24 cellular contexts compared by ENCODE assay signal in genomic region chr20:33753143-33753542, GRCh38. TPM values are rescaled to one million over a fixed set of nuclear protein-coding genes. Genes with fewer than 3 reads are reported as not detected.
DNase-seq lines count a peak whose midpoint lies in the region; ATAC-seq, FAIRE-seq and TF ChIP-seq lines count a peak whose summit lies in the region.
"Had no signal": no experiment of that assay in that cellular context is flagged by ENCODE, and none has a peak within 500 bp of the region (broad histone marks: within the 10 kb centered on the region; RNA-seq: fewer than 3 reads in every experiment).

No MANE protein-coding gene starts in this region.

- H3K27ac Mint-ChIP-seq in glutamatergic neuron (ENCODE audit: unreplicated experiment) = no peak overlapping the region
- H3K27ac Mint-ChIP-seq: B cell; CD4-positive, alpha-beta T cell; CD8-positive, alpha-beta T cell had no signal

- dilution Hi-C loops in mammary epithelial cell (cut with HindIII; ENCODE audit: low sequenced_read_pairs) = no loop called here

- no peak overlapping the region for H4K8ac ChIP-seq in mesenchymal stem cell (ENCODE audit: low read length)

- 97% methylated on average over 6 of the region's 7 CpGs for WGBS in mesenchymal stem cell
- 100% methylated on average over 2 of the region's 7 CpGs for WGBS in mammary epithelial cell (ENCODE audit: low coverage, missing lambda C conversion rate)

- H2AFZ ChIP-seq in mesenchymal stem cell (ENCODE audit: low read depth, low read length) = no peak overlapping the region
- H2AFZ ChIP-seq in mammary epithelial cell (ENCODE audit: low read depth, low read length) = no peak overlapping the region

- no peak overlapping the region for H2BK15ac ChIP-seq in mesenchymal stem cell (ENCODE audit: low read depth, poor library complexity, severe bottlenecking)

- no peak overlapping the region for H3K23ac ChIP-seq in mesenchymal stem cell (ENCODE audit: low read length in 2 of 2)

- BruUV-seq in mammary epithelial cell (replicated peaks; lab: Mats Ljungman, UMichigan) = no TSS peak

- intact Hi-C loops in mammary epithelial cell (cut with micrococcal nuclease) = no loop called here

- H3K79me1 ChIP-seq in mesenchymal stem cell (replicated peaks; ENCODE audit: low read length, poor library complexity, severe bottlenecking) = no peaks in the 10 kb centered on the region

- H3K9me3 ChIP-seq in HEK293 (ENCODE audit: control insufficient read depth, insufficient read depth, low read depth, low read length) = no peaks in the 10 kb centered on the region
- H3K9me3 ChIP-seq in mesenchymal stem cell (ENCODE audit: control insufficient read depth, low read length) = peaks cover 11% of the 10 kb centered on the region
- H3K9me3 ChIP-seq in mammary epithelial cell (replicated peaks; ENCODE audit: insufficient read depth, low read length) = peaks cover 3% of the 10 kb centered on the region
- H3K9me3 ChIP-seq: Caco-2 had no signal

- no peaks in the 10 kb centered on the region for H3K27me3 ChIP-seq in mesenchymal stem cell (ENCODE audit: control insufficient read depth in 1 of 2, insufficient read depth in 1 of 2, low read length in 2 of 2)
- H3K27me3 ChIP-seq in mammary epithelial cell (ENCODE audit: insufficient read depth, low read length) = no peaks in the 10 kb centered on the region
- H3K27me3 ChIP-seq: BLaER1 treated with 17β-estradiol and CSF1 and Interleukin-3, amounts not matched to agents 10 nM and 100 nM had no signal

- no peak overlapping the region for H3K4me3 Mint-ChIP-seq in glutamatergic neuron (ENCODE audit: unreplicated experiment)
- H3K4me3 Mint-ChIP-seq: B cell; CD4-positive, alpha-beta T cell; CD8-positive, alpha-beta T cell had no signal

- peaks cover 7% of the 10 kb centered on the region for H3K9me3 Mint-ChIP-seq in glutamatergic neuron (ENCODE audit: unreplicated experiment)

- H3K4ac ChIP-seq in mesenchymal stem cell (ENCODE audit: low read depth in 1 of 2, low read length in 2 of 2) = no peak overlapping the region

- H2AK5ac ChIP-seq in mesenchymal stem cell (ENCODE audit: low read length, severe bottlenecking) = no peak overlapping the region

- FAIRE-seq in HTR-8/SVneo (lab: Jason Lieb, UNC) = peak; percentile 44
- FAIRE-seq: A204.1, D721Med, G401.6, GM12891, GM19239 had no signal

- peaks cover 7% of the 10 kb centered on the region for H3K36me3 Mint-ChIP-seq in glutamatergic neuron (ENCODE audit: unreplicated experiment)

- H3K79me2 ChIP-seq in mammary epithelial cell (ENCODE audit: insufficient read depth, low read length) = no peaks in the 10 kb centered on the region

- CTCF ChIA-PET in HEK293 (lab: Yijun Ruan, JAX) (interaction anchor here (0.6 kb wide), 1 partner anchor 21 kb away, joined by 3 read pairs; the partner anchor contains the start of gene ZNF341), mammary epithelial cell (lab: Charles Lee; ENCODE audit: low non-redundant PET) (no interaction called here)

- H3K27ac ChIP-seq in HEK293 (ENCODE audit: extremely low read depth, low read depth, low read length) (no peak overlapping the region), mesenchymal stem cell (ENCODE audit: low read length, poor library complexity, severe bottlenecking) (no peak overlapping the region), mammary epithelial cell (ENCODE audit: insufficient read depth, low read depth, low read length) (no peak overlapping the region)
- H3K27ac ChIP-seq: BLaER1 treated with 17β-estradiol and CSF1 and Interleukin-3, amounts not matched to agents 10 nM and 100 nM; C4-2B had no signal

- no peak for TF ChIP-seq CTCF in HEK293 (tag by site-specific recombination; IDR thresholded peaks at IDR 0.05)
- no peak for TF ChIP-seq CTCF in mammary epithelial cell (conservative IDR thresholded peaks at IDR 0.05 in 1 of 2, IDR thresholded peaks at IDR 0.05 in 1 of 2; ENCODE audit: extremely low read depth in 1 of 2, insufficient read depth in 1 of 2, low read depth in 1 of 2, low read length in 2 of 2)
- no peak for TF ChIP-seq CTCF in glutamatergic neuron (IDR thresholded peaks at IDR 0.05; ENCODE audit: partially characterized antibody, unreplicated experiment)

- no peaks in the 10 kb centered on the region for H3K27me3 Mint-ChIP-seq in glutamatergic neuron (ENCODE audit: unreplicated experiment)
- H3K27me3 Mint-ChIP-seq: B cell; CD4-positive, alpha-beta T cell had no signal

- H3K36me3 ChIP-seq in HEK293 (ENCODE audit: control insufficient read depth in 2 of 2, insufficient read depth in 1 of 2, low read length in 2 of 2) (peaks cover 0 to 10% of the 10 kb centered on the region in 2 experiments; a peak in 1 of 3 replicates), mesenchymal stem cell (ENCODE audit: control insufficient read depth in 1 of 2, insufficient read depth in 2 of 2, low read depth in 1 of 2, low read length in 2 of 2) (peaks cover 29 to 58% of the 10 kb centered on the region in 2 experiments), mammary epithelial cell (ENCODE audit: insufficient read depth, low read length) (peaks cover 2% of the 10 kb centered on the region)

- H3K4me1 Mint-ChIP-seq in glutamatergic neuron (ENCODE audit: low read depth, unreplicated experiment) = no peaks in the 10 kb centered on the region

- H3K4me3 ChIP-seq in HEK293 (ENCODE audit: low read depth, low read length) = no peak overlapping the region
- no peak overlapping the region for H3K4me3 ChIP-seq in mesenchymal stem cell (ENCODE audit: insufficient read depth in 1 of 2, low read depth in 1 of 2, low read length in 2 of 2)
- no peak overlapping the region for H3K4me3 ChIP-seq in mammary epithelial cell (replicated peaks in 1 of 3; ENCODE audit: insufficient read depth in 1 of 3, low read depth in 2 of 3, low read length in 3 of 3)
- H3K4me3 ChIP-seq: BLaER1 treated with 17β-estradiol and CSF1 and Interleukin-3, amounts not matched to agents 10 nM and 100 nM had no signal

- no peak overlapping the region for H2BK12ac ChIP-seq in mesenchymal stem cell (ENCODE audit: low read length in 2 of 2)

- no peak overlapping the region for H3K9ac ChIP-seq in mesenchymal stem cell (ENCODE audit: low read length)
- no peak overlapping the region for H3K9ac ChIP-seq in mammary epithelial cell (ENCODE audit: insufficient read depth, low read length)
- H3K9ac ChIP-seq: BLaER1 treated with 17β-estradiol and CSF1 and Interleukin-3, amounts not matched to agents 10 nM and 100 nM had no signal

- H2BK5ac ChIP-seq in mesenchymal stem cell (ENCODE audit: low read depth, low read length, poor library complexity, severe bottlenecking) = no peak overlapping the region

- ATAC-seq in esophagus mucosa = peak; percentile 7
- no peak for ATAC-seq in GM19455 (IDR thresholded peaks at IDR 0.05; ENCODE audit: unreplicated experiment)
- ATAC-seq: CD8-positive, alpha-beta T cell had no signal

- no peaks in the 10 kb centered on the region for H3K4me1 ChIP-seq in HEK293 (ENCODE audit: control insufficient read depth, insufficient read depth, low read length)
- peaks cover 2% of the 10 kb centered on the region for H3K4me1 ChIP-seq in mesenchymal stem cell (ENCODE audit: control insufficient read depth, insufficient read depth, low read depth, low read length)
- no peaks in the 10 kb centered on the region for H3K4me1 ChIP-seq in mammary epithelial cell (ENCODE audit: insufficient read depth, low read length)
- H3K4me1 ChIP-seq: Caco-2 had no signal

- no peak overlapping the region for H2BK120ac ChIP-seq in mesenchymal stem cell (ENCODE audit: low read depth, low read length)

- POLR2A ChIA-PET in HEK293 (lab: Yijun Ruan, JAX) = no interaction called here

- no peaks in the 10 kb centered on the region for H4K20me1 ChIP-seq in mammary epithelial cell (ENCODE audit: insufficient read depth, low read length)
- H4K20me1 ChIP-seq: BLaER1 treated with 17β-estradiol and CSF1 and Interleukin-3, amounts not matched to agents 10 nM and 100 nM had no signal

- in situ Hi-C loops in mammary epithelial cell (cut with MboI; ENCODE audit: low sequenced_read_pairs in 2 of 2) = no loop called here

- H3K14ac ChIP-seq in mesenchymal stem cell (ENCODE audit: low read length in 2 of 2) = no peak overlapping the region

- H3K18ac ChIP-seq in mesenchymal stem cell (ENCODE audit: low read depth in 1 of 2, low read length in 2 of 2) = no peak overlapping the region

- DNase-seq in HTR-8/SVneo (ENCODE audit: insufficient read length, low spot score) (no peak), mesenchymal stem cell (no peak), Ammon's horn (ENCODE audit: low spot score) (no peak), mammary epithelial cell (no peak), glutamatergic neuron (no peak)
- DNase-seq: 8988T; ACHN; Caco-2; Calu3; CD4-positive, alpha-beta T cell; CD8-positive, alpha-beta T cell; DMS79 treated with DMSO at 0.1 percent for 48 hours; GF-D8 had no signal

- H3K4me2 ChIP-seq in mesenchymal stem cell (ENCODE audit: low read length, poor library complexity, severe bottlenecking) = no peak overlapping the region
- H3K4me2 ChIP-seq in mammary epithelial cell (ENCODE audit: insufficient read depth, low read depth, low read length) = no peak overlapping the region
- H3K4me2 ChIP-seq: BLaER1 treated with 17β-estradiol and CSF1 and Interleukin-3, amounts not matched to agents 10 nM and 100 nM had no signal

- peak overlapping the region; percentile 11 for H4K91ac ChIP-seq in mesenchymal stem cell (ENCODE audit: low read length)

TF ChIP-seq in HEK293, 187 proteins besides CTCF, POLR2A, EP300 and RAD21 (continues in another document):
- TF ChIP-seq ZNF677 (tag by site-specific recombination; IDR thresholded peaks at IDR 0.05) = no peak

RNA-seq across cellular contexts. Expression of gene ZNF341, which starts 21.3 kb away (rescaled TPM):
- total RNA-seq in esophagus mucosa (1.6 TPM), mammary epithelial cell (1 to 10 TPM; 1.0 to 4.5 TPM), glutamatergic neuron (ENCODE audit: unreplicated experiment) (3.3 TPM)
- 1.4 TPM for polyA plus RNA-seq in mesenchymal stem cell (2013, experiment 1 of 2)
- polyA plus RNA-seq in mesenchymal stem cell (2013, experiment 2 of 2) = 1.5 TPM
- polyA plus RNA-seq in mammary epithelial cell = 2.9 TPM
- polyA minus RNA-seq in mammary epithelial cell = 4.5 TPM

RNA-seq across cellular contexts. Expression of gene PXMP4, which starts 33.0 kb away (rescaled TPM):
- total RNA-seq in esophagus mucosa = 9.6 TPM
- 3.2 TPM for polyA plus RNA-seq in mesenchymal stem cell (2013, experiment 1 of 2)
- 2.7 TPM for polyA plus RNA-seq in mesenchymal stem cell (2013, experiment 2 of 2)
- total RNA-seq in mammary epithelial cell = 10 to 100 TPM in 1 of 2 donors, 1 to 10 TPM in 1; 8.0 to 11.3 TPM
- 6.5 TPM for polyA plus RNA-seq in mammary epithelial cell
- polyA minus RNA-seq in mammary epithelial cell = 2.6 TPM
- 9.4 TPM for total RNA-seq in glutamatergic neuron (ENCODE audit: unreplicated experiment)

RNA-seq across cellular contexts. Expression of gene CHMP4B, which starts 58.0 kb away (rescaled TPM):
- total RNA-seq in esophagus mucosa (77.8 TPM), mammary epithelial cell (10 to 100 TPM; 24.2 to 72.4 TPM), glutamatergic neuron (ENCODE audit: unreplicated experiment) (46.4 TPM)
- polyA plus RNA-seq in mesenchymal stem cell (2013, experiment 1 of 2) = 93.8 TPM
- polyA plus RNA-seq in mesenchymal stem cell (2013, experiment 2 of 2) = 92.8 TPM
- 37.7 TPM for polyA plus RNA-seq in mammary epithelial cell
- polyA minus RNA-seq in mammary epithelial cell = 31.3 TPM
